13 cellular contexts compared by ENCODE assay signal in genomic region chr9:131714821-131715220, GRCh38. TPM values are rescaled to one million over a fixed set of nuclear protein-coding genes. Genes with fewer than 3 reads are reported as not detected.
DNase-seq lines count a peak whose midpoint lies in the region; ATAC-seq and TF ChIP-seq lines count a peak whose summit lies in the region.
"Had no signal": no experiment of that assay in that cellular context is flagged by ENCODE, and none has a peak within 500 bp of the region (broad histone marks: within the 10 kb centered on the region; RNA-seq: fewer than 3 reads in every experiment).

No MANE protein-coding gene starts in this region.

- no peak for DNase-seq in activated T-cell treated with anti-CD3 and anti-CD28 coated beads, Interleukin-2, amount 50 U/mL, for 24 hours
- DNase-seq in activated T-cell treated with anti-CD3 and anti-CD28 coated beads, Interleukin-2, amount 50 U/mL, for 1 hour: no peak
- no peak for DNase-seq in effector memory CD8-positive, alpha-beta T cell
- DNase-seq in transverse colon (no peak), kidney glomerular epithelial cell (lab: John Stamatoyannopoulos, UW) (no peak)
- DNase-seq: activated CD8-positive, alpha-beta memory T cell treated with anti-CD3 and anti-CD28 coated beads, Interleukin-2, amount 50 U/mL, for 4 hours; cerebellar nuclear complex; NCI-H187; stimulated activated CD4-positive, alpha-beta T cell treated with anti-CD3 and anti-CD28 coated beads, Interleukin-2, amount 100 ng/mL, for 48 hours; T1000 had no signal

- ATAC-seq in effector memory CD8-positive, alpha-beta T cell (replicated peaks): no peak
- ATAC-seq in HG03378 (IDR thresholded peaks at IDR 0.05; ENCODE audit: unreplicated experiment): no peak
- no peak for ATAC-seq in GM18519 (IDR thresholded peaks at IDR 0.05; ENCODE audit: low FRiP score, unreplicated experiment)

- no peaks in the 10 kb centered on the region for H3K36me3 ChIP-seq in muscle layer of duodenum (ENCODE audit: control insufficient read depth in 1 of 2, insufficient read depth in 2 of 2, low read length in 2 of 2)
- no peaks in the 10 kb centered on the region for H3K36me3 ChIP-seq in transverse colon

- H3K27ac ChIP-seq in muscle layer of duodenum (ENCODE audit: low read length) (peak overlapping the region; percentile 19), transverse colon (peak overlapping the region; percentile 69 to 80 (median 72))

- H3K36me3 Mint-ChIP-seq in activated T-cell treated with anti-CD3 and anti-CD28 coated beads, Interleukin-2, amount 50 U/mL, for 24 hours (ENCODE audit: low read depth): peaks cover 59% of the 10 kb centered on the region
- H3K36me3 Mint-ChIP-seq in effector memory CD8-positive, alpha-beta T cell (ENCODE audit: insufficient read depth): peaks cover 33% of the 10 kb centered on the region

- intact Hi-C loops in transverse colon (cut with DNase I; ENCODE audit: low total_unique reads): no loop called here

- 81 to 92% methylated on average over 2 to 9 of the region's 9 CpGs for WGBS in transverse colon (ENCODE audit: low coverage in 1 of 2), 2 donors

- H3K4me1 Mint-ChIP-seq in activated T-cell treated with anti-CD3 and anti-CD28 coated beads, Interleukin-2, amount 50 U/mL, for 24 hours (ENCODE audit: low read depth): peaks cover 84% of the 10 kb centered on the region
- peaks cover 69 to 77% of the 10 kb centered on the region in 2 donors for H3K4me1 Mint-ChIP-seq in effector memory CD8-positive, alpha-beta T cell (ENCODE audit: low read depth in 2 of 2)

- peak overlapping the region; percentile 55 for H3K27ac Mint-ChIP-seq in activated T-cell treated with anti-CD3 and anti-CD28 coated beads, Interleukin-2, amount 50 U/mL, for 24 hours
- peak overlapping the region; percentile 73 to 88 for H3K27ac Mint-ChIP-seq in effector memory CD8-positive, alpha-beta T cell

- H3K27me3 Mint-ChIP-seq in activated T-cell treated with anti-CD3 and anti-CD28 coated beads, Interleukin-2, amount 50 U/mL, for 24 hours: no peaks in the 10 kb centered on the region
- H3K27me3 Mint-ChIP-seq in effector memory CD8-positive, alpha-beta T cell: no peaks in the 10 kb centered on the region

- H3K9me3 Mint-ChIP-seq in activated T-cell treated with anti-CD3 and anti-CD28 coated beads, Interleukin-2, amount 50 U/mL, for 24 hours: no peaks in the 10 kb centered on the region
- H3K9me3 Mint-ChIP-seq in effector memory CD8-positive, alpha-beta T cell: no peaks in the 10 kb centered on the region

- no peak for TF ChIP-seq CTCF in transverse colon (IDR thresholded peaks at IDR 0.05)

- H3K4me1 ChIP-seq in muscle layer of duodenum (ENCODE audit: control insufficient read depth in 1 of 2, insufficient read depth in 2 of 2, low read length in 2 of 2): peaks cover under 1 to 4% of the 10 kb centered on the region in 2 donors
- peaks cover 0 to 49% (median 2%) of the 10 kb centered on the region in 4 donors for H3K4me1 ChIP-seq in transverse colon

- H3K27me3 ChIP-seq in muscle layer of duodenum (ENCODE audit: low read depth, low read length): no peaks in the 10 kb centered on the region
- no peaks in the 10 kb centered on the region for H3K27me3 ChIP-seq in transverse colon

- TF ChIP-seq EP300 in transverse colon (IDR thresholded peaks at IDR 0.05; ENCODE audit: low read depth): no peak

- H3K9me3 ChIP-seq in muscle layer of duodenum (ENCODE audit: control insufficient read depth in 1 of 2, low read length in 2 of 2) (no peaks in the 10 kb centered on the region), transverse colon (no peaks in the 10 kb centered on the region)

- in situ Hi-C loops in transverse colon (cut with MboI; ENCODE audit: low pct_ligation_motif_present in 1 of 4, low pct_unique_long_range_greater_than_20kb in 1 of 4, low sequenced_read_pairs in 3 of 4): no loop called here

- H3K4me3 Mint-ChIP-seq in activated T-cell treated with anti-CD3 and anti-CD28 coated beads, Interleukin-2, amount 50 U/mL, for 24 hours: no peak overlapping the region
- no peak overlapping the region for H3K4me3 Mint-ChIP-seq in effector memory CD8-positive, alpha-beta T cell

- H3K4me3 ChIP-seq in muscle layer of duodenum (ENCODE audit: low read depth in 1 of 2, low read length in 2 of 2): no peak overlapping the region
- H3K4me3 ChIP-seq in transverse colon: no peak overlapping the region

- no peak for TF ChIP-seq POLR2A in transverse colon (IDR thresholded peaks at IDR 0.05)

RNA-seq across cellular contexts. Expression of gene RAPGEF1, which starts 25.1 kb away (rescaled TPM):
- 10 to 100 TPM; 49.8 to 86.0 (median 55.1) TPM for total RNA-seq in transverse colon
